Comparison of ENCODE assay signal across 2 cellular contexts in genomic region chr1:238648296-238648695, GRCh38.
TF ChIP-seq lines count a peak whose summit lies in the region.

No MANE protein-coding gene starts in this region.

TF ChIP-seq in GM23338, 12 proteins besides CTCF, POLR2A, EP300 and RAD21:
- no peak for TF ChIP-seq POLR2AphosphoS5 (IDR thresholded peaks at IDR 0.05; ENCODE audit: low read depth)
- no peak for TF ChIP-seq ETS1 (IDR thresholded peaks at IDR 0.05)
- no peak for TF ChIP-seq STAT1 (IDR thresholded peaks at IDR 0.05; ENCODE audit: unreplicated experiment)
- TF ChIP-seq ZNF462 (CRISPR knock-in tag; IDR thresholded peaks at IDR 0.05): no peak
- TF ChIP-seq NANOG (IDR thresholded peaks at IDR 0.05; ENCODE audit: borderline replicate concordance): no peak
- no peak for TF ChIP-seq EZH2 (IDR thresholded peaks at IDR 0.05; ENCODE audit: low read depth, unreplicated experiment)
- TF ChIP-seq ZNF331 (CRISPR knock-in tag; IDR thresholded peaks at IDR 0.05; ENCODE audit: low read depth): no peak
- no peak for TF ChIP-seq REST (IDR thresholded peaks at IDR 0.05; ENCODE audit: unreplicated experiment)
- TF ChIP-seq JUNB (IDR thresholded peaks at IDR 0.05; ENCODE audit: unreplicated experiment): no peak
- no peak for TF ChIP-seq CREB1 (CRISPR knock-in tag; IDR thresholded peaks at IDR 0.05; ENCODE audit: low read depth)
- TF ChIP-seq EZH2phosphoT487 (IDR thresholded peaks at IDR 0.05; ENCODE audit: unreplicated experiment): no peak
- TF ChIP-seq ZNF114 (CRISPR knock-in tag; IDR thresholded peaks at IDR 0.05): no peak

TF ChIP-seq in H1, 55 proteins besides CTCF, POLR2A, EP300 and RAD21:
- TF ChIP-seq SP2 (IDR thresholded peaks at IDR 0.05; ENCODE audit: low read length) (no peak), HDAC6 (IDR thresholded peaks at IDR 0.05; ENCODE audit: low read depth, low read length) (no peak), GTF2F1 (IDR thresholded peaks at IDR 0.05; ENCODE audit: borderline replicate concordance, low read depth, low read length) (no peak), ZNF274 (IDR thresholded peaks at IDR 0.05; ENCODE audit: borderline replicate concordance, extremely low read depth, low read length) (no peak), RBBP5 (IDR thresholded peaks at IDR 0.05; ENCODE audit: borderline replicate concordance, low read depth, low read length) (no peak)
